19 cellular contexts compared by ENCODE assay signal in genomic region chr1:37915484-37916093, GRCh38.
"Had no signal": no experiment of that assay in that cellular context is flagged by ENCODE, and none has a peak within 500 bp of the region (broad histone marks: within the 10 kb centered on the region; RNA-seq: fewer than 3 reads in every experiment).

No MANE protein-coding gene starts in this region.

- H3K36me3 ChIP-seq: ovary, upper lobe of left lung, vagina had no signal

- H3K9me3 ChIP-seq: ovary, sigmoid colon, vagina had no signal

- H3K27ac ChIP-seq: brain microvascular endothelial cell, ovary, sigmoid colon, upper lobe of left lung, vagina had no signal

- DNase-seq: activated CD4-positive, alpha-beta memory T cell treated with anti-CD3 and anti-CD28 coated beads for 36 hours; activated CD4-positive, alpha-beta T cell treated with anti-CD3 and anti-CD28 coated beads for 48 hours; activated CD8-positive, alpha-beta memory T cell treated with anti-CD3 and anti-CD28 coated beads, Interleukin-2, amount 50 U/mL, for 4 hours; activated effector memory CD4-positive, alpha-beta T cell treated with anti-CD3 and anti-CD28 coated beads, Interleukin-2, amount 50 U/mL, for 16 hours; activated naive CD4-positive, alpha-beta T cell treated with anti-CD3 and anti-CD28 coated beads for 36 hours; activated naive CD8-positive, alpha-beta T cell treated with anti-CD3 and anti-CD28 coated beads, Interleukin-2, amount 10 ng/mL, durations not matched to agents 7 days and 5 days; activated T-cell treated with anti-CD3 and anti-CD28 coated beads, Interleukin-2, amount 50 U/mL, for 1 hour; brain microvascular endothelial cell; effector CD8-positive, alpha-beta T cell; mammary epithelial cell; naive thymus-derived CD4-positive, alpha-beta T cell; ovary; retina; sigmoid colon; small intestine; stimulated activated CD4-positive, alpha-beta T cell treated with anti-CD3 and anti-CD28 coated beads, Interleukin-4, amount 100 ng/mL, for 24 hours; T1000; upper lobe of left lung had no signal

- H3K27me3 ChIP-seq: brain microvascular endothelial cell, ovary, sigmoid colon, upper lobe of left lung, vagina had no signal

- H3K4me1 ChIP-seq: sigmoid colon, vagina had no signal

- H3K4me3 ChIP-seq: ovary, sigmoid colon, upper lobe of left lung, vagina had no signal
